ENCODE assay signal across 9 cellular contexts in genomic region chr17:39981207-39982068, GRCh38. TPM values are rescaled to one million over a fixed set of nuclear protein-coding genes. Genes with fewer than 3 reads are reported as not detected.
A peak's percentile ranks its signal among the peaks of the same experiment; 100 is the strongest.
DNase-seq lines count a peak whose midpoint lies in the region; ATAC-seq and TF ChIP-seq lines count a peak whose summit lies in the region.
"Had no signal": no experiment of that assay in that cellular context is flagged by ENCODE, and none has a peak within 500 bp of the region (broad histone marks: within the 10 kb centered on the region; RNA-seq: fewer than 3 reads in every experiment).

No MANE protein-coding gene starts in this region.

- H3K27ac Mint-ChIP-seq in endothelial cell (ENCODE audit: unreplicated experiment), result peak overlapping the region; percentile 97
- H3K27ac Mint-ChIP-seq in natural killer cell treated with Interleukin-12 subunit alpha and Interleukin-12 subunit beta and Interleukin-15 and Interleukin-18, amount 100 ng/mL, for 72 hours, result peak overlapping the region; percentile 90 to 99

- peaks cover 22% of the 10 kb centered on the region; the same call in 1 of the 2 replicates for H4K20me1 ChIP-seq in OCI-LY7 (ENCODE audit: insufficient read depth, low read length)

- H3K4me3 ChIP-seq in GM12875 (ENCODE audit: low read depth, low read length) (peak overlapping the region; percentile 79), OCI-LY7 (ENCODE audit: low read depth, low read length, poor library complexity, severe bottlenecking) (peak overlapping the region; percentile 96)

- peaks cover 18% of the 10 kb centered on the region for H3K36me3 Mint-ChIP-seq in endothelial cell (ENCODE audit: low read depth, unreplicated experiment)
- peaks cover 18% of the 10 kb centered on the region for H3K36me3 Mint-ChIP-seq in natural killer cell treated with Interleukin-12 subunit alpha and Interleukin-12 subunit beta and Interleukin-15 and Interleukin-18, amount 100 ng/mL, for 72 hours

- peak overlapping the region; percentile 64 for H3K27ac ChIP-seq in OCI-LY7 (ENCODE audit: low read depth, low read length, poor library complexity, severe bottlenecking)

- DNase-seq in OCI-LY7 (ENCODE audit: low spot score) (peak; percentile 14), endothelial cell (ENCODE audit: low spot score) (peak; percentile 29), HPDE6-E6E7 (ENCODE audit: extremely low spot score) (no peak), T1000 (lab: John Stamatoyannopoulos, UW) (no peak)
- no peak for DNase-seq in natural killer cell treated with Interleukin-12 subunit alpha and Interleukin-12 subunit beta and Interleukin-15 and Interleukin-18, amount 100 ng/mL, for 72 hours (ENCODE audit: low spot score)

- no peaks in the 10 kb centered on the region for H3K9me3 ChIP-seq in OCI-LY7 (ENCODE audit: low read length)

- POLR2A ChIA-PET in OCI-LY7 (lab: Charles Lee), result interaction anchor here (0.9 kb wide), 1 partner anchor 252 kb away, joined by 4 read pairs; no protein-coding TSS in a partner anchor

- peaks cover 43% of the 10 kb centered on the region for H3K36me3 ChIP-seq in OCI-LY7 (ENCODE audit: insufficient read depth, low read length)

- H3K4me1 Mint-ChIP-seq in endothelial cell (ENCODE audit: unreplicated experiment), result peaks cover 22% of the 10 kb centered on the region
- peaks cover 23 to 32% of the 10 kb centered on the region in 2 donors for H3K4me1 Mint-ChIP-seq in natural killer cell treated with Interleukin-12 subunit alpha and Interleukin-12 subunit beta and Interleukin-15 and Interleukin-18, amount 100 ng/mL, for 72 hours (ENCODE audit: low read depth in 2 of 2)

- TF ChIP-seq CTCF in GM12875 (IDR thresholded peaks at IDR 0.05; ENCODE audit: borderline replicate concordance, insufficient read depth, low read depth, low read length), result no peak
- TF ChIP-seq CTCF in OCI-LY7 (conservative IDR thresholded peaks at IDR 0.05; ENCODE audit: low read length), result no peak
- TF ChIP-seq CTCF in endothelial cell (IDR thresholded peaks at IDR 0.05; ENCODE audit: unreplicated experiment), result no peak

- peaks cover 30% of the 10 kb centered on the region for H3K79me2 ChIP-seq in OCI-LY7 (ENCODE audit: insufficient read depth, low read depth, low read length)

- no peaks in the 10 kb centered on the region for H3K9me2 ChIP-seq in OCI-LY7 (ENCODE audit: insufficient read depth, low read length)

- intact Hi-C loops in OCI-LY7 (cut with micrococcal nuclease; ENCODE audit: unreplicated experiment), result no loop called here

- peak overlapping the region; percentile 93 for H3K4me2 ChIP-seq in OCI-LY7 (ENCODE audit: low read length)

- H3K4me1 ChIP-seq in OCI-LY7 (ENCODE audit: insufficient read depth, low read length, poor library complexity, severe bottlenecking), result peaks cover 23% of the 10 kb centered on the region

- no peak overlapping the region for H2AFZ ChIP-seq in OCI-LY7 (ENCODE audit: low read length)

- CTCF ChIA-PET in OCI-LY7 (lab: Charles Lee; ENCODE audit: unreplicated experiment), result interaction anchor here (0.6 kb wide), 1 partner anchor 105 kb away, joined by 3 read pairs; no protein-coding TSS in a partner anchor

- BruUV-seq in OCI-LY7 (replicated peaks; lab: Mats Ljungman, UMichigan), result TSS peak; percentile 65

- no peak for ATAC-seq in natural killer cell treated with Interleukin-12 subunit alpha and Interleukin-12 subunit beta and Interleukin-15 and Interleukin-18, amount 100 ng/mL, for 72 hours
- ATAC-seq in HG03039 (IDR thresholded peaks at IDR 0.05; ENCODE audit: unreplicated experiment) (no peak), GM21515 (IDR thresholded peaks at IDR 0.05; ENCODE audit: unreplicated experiment) (no peak)

- peak overlapping the region; percentile 99 for H3K4me3 Mint-ChIP-seq in endothelial cell (ENCODE audit: unreplicated experiment)
- peak overlapping the region; percentile 98 for H3K4me3 Mint-ChIP-seq in natural killer cell treated with Interleukin-12 subunit alpha and Interleukin-12 subunit beta and Interleukin-15 and Interleukin-18, amount 100 ng/mL, for 72 hours

- H3K27me3 Mint-ChIP-seq in endothelial cell (ENCODE audit: unreplicated experiment), result peaks cover 8% of the 10 kb centered on the region
- no peaks in the 10 kb centered on the region for H3K27me3 Mint-ChIP-seq in natural killer cell treated with Interleukin-12 subunit alpha and Interleukin-12 subunit beta and Interleukin-15 and Interleukin-18, amount 100 ng/mL, for 72 hours

- H3K9me3 Mint-ChIP-seq in endothelial cell (ENCODE audit: unreplicated experiment), result no peaks in the 10 kb centered on the region
- H3K9me3 Mint-ChIP-seq in natural killer cell treated with Interleukin-12 subunit alpha and Interleukin-12 subunit beta and Interleukin-15 and Interleukin-18, amount 100 ng/mL, for 72 hours, result no peaks in the 10 kb centered on the region

RNA-seq across cellular contexts. Expression of gene PSMD3, which starts 0.8 kb away (rescaled TPM):
- total RNA-seq in OCI-LY7 (2014; rRNA removed; shearing (Covaris generic)), result 149 and 150 TPM in 2 replicates
- total RNA-seq in OCI-LY7 (2022), result 140 and 150 TPM in 2 replicates
- total RNA-seq in endothelial cell (ENCODE audit: unreplicated experiment), result 132 TPM
- total RNA-seq in natural killer cell treated with Interleukin-12 subunit alpha and Interleukin-12 subunit beta and Interleukin-15 and Interleukin-18, amount 100 ng/mL, for 72 hours, result 100 to 1,000 TPM; 148 to 163 TPM

RNA-seq across cellular contexts. Expression of gene GSDMA, which starts 18.6 kb away (rescaled TPM):
- 0.15 and 0.57 TPM in 2 replicates for total RNA-seq in OCI-LY7 (2014; rRNA removed; shearing (Covaris generic))
- total RNA-seq in OCI-LY7 (2022), result 0.15 and 0.17 TPM in 2 replicates
- not detected for total RNA-seq in endothelial cell (ENCODE audit: unreplicated experiment)
- total RNA-seq in natural killer cell treated with Interleukin-12 subunit alpha and Interleukin-12 subunit beta and Interleukin-15 and Interleukin-18, amount 100 ng/mL, for 72 hours, result 1 to 10 TPM in 1 of 2 donors, under 1 TPM in 1; 0.24 to 1.1 TPM

RNA-seq across cellular contexts. Expression of gene CSF3, which starts 33.8 kb away (rescaled TPM):
- not detected in 2 replicates for total RNA-seq in OCI-LY7 (2014; rRNA removed; shearing (Covaris generic))
- not detected in 2 replicates for total RNA-seq in OCI-LY7 (2022)
- not detected for total RNA-seq in endothelial cell (ENCODE audit: unreplicated experiment)
- under 1 TPM in 1 of 2 donors, not detected in 1; 0.78 TPM for total RNA-seq in natural killer cell treated with Interleukin-12 subunit alpha and Interleukin-12 subunit beta and Interleukin-15 and Interleukin-18, amount 100 ng/mL, for 72 hours
- total RNA-seq: T-helper 1 cell treated with Interleukin-12 subunit alpha and Interleukin-12 subunit beta and Interleukin-4 antibody, amounts not matched to agents 30 ng/mL and 1 ng/mL, for 36 hours had no signal

RNA-seq across cellular contexts. Expression of gene LRRC3C, which starts 53.9 kb away (rescaled TPM):
- not detected in 2 replicates for total RNA-seq in OCI-LY7 (2014; rRNA removed; shearing (Covaris generic))
- total RNA-seq in OCI-LY7 (2022) (not detected in 2 replicates), endothelial cell (ENCODE audit: unreplicated experiment) (not detected)
- total RNA-seq in natural killer cell treated with Interleukin-12 subunit alpha and Interleukin-12 subunit beta and Interleukin-15 and Interleukin-18, amount 100 ng/mL, for 72 hours, result not detected
- total RNA-seq: T-helper 1 cell treated with Interleukin-12 subunit alpha and Interleukin-12 subunit beta and Interleukin-4 antibody, amounts not matched to agents 30 ng/mL and 1 ng/mL, for 36 hours had no signal

RNA-seq across cellular contexts. Expression of gene ORMDL3, which starts 54.0 kb away (rescaled TPM):
- total RNA-seq in OCI-LY7 (2014; rRNA removed; shearing (Covaris generic)), result 62.2 and 62.6 TPM in 2 replicates
- total RNA-seq in OCI-LY7 (2022) (61.3 and 65.9 TPM in 2 replicates), endothelial cell (ENCODE audit: unreplicated experiment) (49.3 TPM)
- total RNA-seq in natural killer cell treated with Interleukin-12 subunit alpha and Interleukin-12 subunit beta and Interleukin-15 and Interleukin-18, amount 100 ng/mL, for 72 hours, result 100 to 1,000 TPM in 1 of 2 donors, 10 to 100 TPM in 1; 94.2 to 124 TPM

Comparison
In these comparisons a context has a peak if more than half of its experiments do, and no peak if none do; other contexts are left out.
1. DNase-seq: peak in OCI-LY7 (single experiment) and endothelial cell (single experiment); none in natural killer cell treated with Interleukin-12 subunit alpha and Interleukin-12 subunit beta and Interleukin-15 and Interleukin-18, amount 100 ng/mL, for 72 hours (single experiment), HPDE6-E6E7 (single experiment) and T1000 (single experiment).